ENCODE assay signal across 21 cellular contexts in genomic region chr4:183324056-183324455, GRCh38. TPM values are rescaled to one million over a fixed set of nuclear protein-coding genes. Genes with fewer than 3 reads are reported as not detected.
"Had no signal": no experiment of that assay in that cellular context is flagged by ENCODE, and none has a peak within 500 bp of the region (broad histone marks: within the 10 kb centered on the region; RNA-seq: fewer than 3 reads in every experiment).

No MANE protein-coding gene starts in this region.

RNA-seq across cellular contexts. Expression of gene CLDN24, which starts 1.8 kb away (rescaled TPM):
- total RNA-seq: activated naive CD4-positive, alpha-beta T cell treated with anti-CD3 and anti-CD28 coated beads for 36 hours; activated naive CD4-positive, alpha-beta T cell treated with anti-CD3 and anti-CD28 coated beads, Interleukin-2, amount 50 U/mL, for 72 hours; activated naive CD8-positive, alpha-beta T cell treated with anti-CD3 and anti-CD28 coated beads for 36 hours; activated naive CD8-positive, alpha-beta T cell treated with anti-CD3 and anti-CD28 coated beads, Interleukin-2, amount 10 ng/mL, durations not matched to agents 7 days and 5 days; activated T-cell treated with anti-CD3 and anti-CD28 coated beads, Interleukin-2, amount 50 U/mL, for 4 hours; activated T-cell treated with anti-CD3 and anti-CD28 coated beads, Interleukin-2, amount 50 U/mL, for 72 hours; activated T-helper 1 cell treated with anti-CD3 and anti-CD28 coated beads, Interleukin-12 subunit alpha, Interleukin-12 subunit beta, Interleukin-2, Interleukin-4 antibody, amounts not matched to agents 30 ng/mL and 10 ng/mL and 1 ng/mL, durations not matched to agents 14 hours and 24 hours and 36 hours; activated T-helper 17 cell treated with anti-CD3 and anti-CD28 coated beads, Interleukin-2, amount 50 U/mL, for 72 hours; activated T-helper 2 cell treated with anti-CD3 and anti-CD28 coated beads, Interferon-gamma antibody, Interleukin-2, Interleukin-4, amounts not matched to agents 10 μg/mL and 5 μg/mL and 100 μg/mL, durations not matched to agents 14 hours and 24 hours and 36 hours; adrenal gland; aorta; ascending aorta; astrocyte; body of pancreas; breast epithelium; bronchial epithelial cell; cardiac muscle cell; cardiac septum; cerebellum; chondrocyte had no signal
- polyA plus RNA-seq: adipose tissue, adrenal gland, aorta, cardiac muscle cell had no signal

RNA-seq across cellular contexts. Expression of gene CLDN22, which starts 4.0 kb away (rescaled TPM):
- total RNA-seq: activated naive CD4-positive, alpha-beta T cell treated with anti-CD3 and anti-CD28 coated beads for 36 hours; activated naive CD4-positive, alpha-beta T cell treated with anti-CD3 and anti-CD28 coated beads, Interleukin-2, amount 50 U/mL, for 72 hours; activated naive CD8-positive, alpha-beta T cell treated with anti-CD3 and anti-CD28 coated beads for 36 hours; activated naive CD8-positive, alpha-beta T cell treated with anti-CD3 and anti-CD28 coated beads, Interleukin-2, amount 10 ng/mL, durations not matched to agents 7 days and 5 days; activated T-cell treated with anti-CD3 and anti-CD28 coated beads, Interleukin-2, amount 50 U/mL, for 4 hours; activated T-cell treated with anti-CD3 and anti-CD28 coated beads, Interleukin-2, amount 50 U/mL, for 72 hours; activated T-helper 1 cell treated with anti-CD3 and anti-CD28 coated beads, Interleukin-12 subunit alpha, Interleukin-12 subunit beta, Interleukin-2, Interleukin-4 antibody, amounts not matched to agents 30 ng/mL and 10 ng/mL and 1 ng/mL, durations not matched to agents 14 hours and 24 hours and 36 hours; activated T-helper 17 cell treated with anti-CD3 and anti-CD28 coated beads, Interleukin-2, amount 50 U/mL, for 72 hours; activated T-helper 2 cell treated with anti-CD3 and anti-CD28 coated beads, Interferon-gamma antibody, Interleukin-2, Interleukin-4, amounts not matched to agents 10 μg/mL and 5 μg/mL and 100 μg/mL, durations not matched to agents 14 hours and 24 hours and 36 hours; adrenal gland; aorta; ascending aorta; astrocyte; body of pancreas; breast epithelium; bronchial epithelial cell; cardiac muscle cell; cardiac septum; cerebellum; chondrocyte had no signal
- polyA plus RNA-seq: adipose tissue, adrenal gland, aorta, cardiac muscle cell had no signal
